ENCODE assay signal across 8 cellular contexts in genomic region chr17:42797067-42798007, GRCh38. TPM values are rescaled to one million over a fixed set of nuclear protein-coding genes. Genes with fewer than 3 reads are reported as not detected.
DNase-seq lines count a peak whose midpoint lies in the region; ATAC-seq and TF ChIP-seq lines count a peak whose summit lies in the region.

No MANE protein-coding gene starts in this region.

- intact Hi-C loops in CD8-positive, alpha-beta T cell (cut with DNase I, micrococcal nuclease), result loop anchor here (1.0 to 2.0 kb wide), 3 partner anchors 25 to 52 kb away; partner anchors contain the start of genes BECN1 (in 1 of the 2), EZH1 (in 1 of the 2) and VPS25 (in 1 of the 2)

- 93 to 98% methylated on average over 7 to 10 of the region's 10 CpGs for WGBS in endodermal cell (ENCODE audit: insufficient coverage in 1 of 2, insufficient read length in 1 of 2), 2 experiments

- H3K9me3 Mint-ChIP-seq in CD8-positive, alpha-beta T cell, result no peaks in the 10 kb centered on the region
- H3K9me3 Mint-ChIP-seq in endodermal cell (peaks cover 6% of the 10 kb centered on the region), neural crest cell (peaks cover 3% of the 10 kb centered on the region)

- no peak for DNase-seq in CD8-positive, alpha-beta T cell
- peak; percentile 9 for DNase-seq in NCI-H69 (lab: John Stamatoyannopoulos, UW)
- DNase-seq in endodermal cell, result no peak
- no peak for DNase-seq in neural crest cell (ENCODE audit: low read depth, low spot score)
- no peak for DNase-seq in germinal center (ENCODE audit: low spot score)
- no peak for DNase-seq in stimulated activated CD8-positive, alpha-beta memory T cell treated with anti-CD3 and anti-CD28 coated beads, Interleukin-4, amount 100 ng/mL, for 48 hours

- peaks cover 10% of the 10 kb centered on the region for H3K36me3 Mint-ChIP-seq in CD8-positive, alpha-beta T cell
- H3K36me3 Mint-ChIP-seq in endodermal cell (ENCODE audit: low read depth) (peaks cover 20% of the 10 kb centered on the region), neural crest cell (ENCODE audit: low read depth) (peaks cover 9% of the 10 kb centered on the region)

- H3K27ac Mint-ChIP-seq in CD8-positive, alpha-beta T cell, result no peak overlapping the region
- peak overlapping the region; percentile 13 for H3K27ac Mint-ChIP-seq in endodermal cell
- peak overlapping the region; percentile 4 for H3K27ac Mint-ChIP-seq in neural crest cell (ENCODE audit: unreplicated experiment)

- no peaks in the 10 kb centered on the region for H3K27me3 Mint-ChIP-seq in CD8-positive, alpha-beta T cell (ENCODE audit: low read depth)
- peaks cover 23% of the 10 kb centered on the region for H3K27me3 Mint-ChIP-seq in endodermal cell (ENCODE audit: insufficient read depth)
- peaks cover 23% of the 10 kb centered on the region for H3K27me3 Mint-ChIP-seq in neural crest cell (ENCODE audit: low read depth)

- H3K36me3 ChIP-seq in CD8-positive, alpha-beta T cell (ENCODE audit: insufficient read depth, low read length), result no peaks in the 10 kb centered on the region
- H3K36me3 ChIP-seq in endodermal cell (ENCODE audit: control insufficient read depth, insufficient read depth, low read length), result no peaks in the 10 kb centered on the region

- H3K9me3 ChIP-seq in CD8-positive, alpha-beta T cell (ENCODE audit: low read length), result no peaks in the 10 kb centered on the region
- no peaks in the 10 kb centered on the region for H3K9me3 ChIP-seq in endodermal cell (ENCODE audit: control insufficient read depth, low read length)

- peak overlapping the region; percentile 75 for H3K4me3 ChIP-seq in CD8-positive, alpha-beta T cell (ENCODE audit: low read depth, low read length)
- peak overlapping the region; percentile 91 for H3K4me3 ChIP-seq in endodermal cell (ENCODE audit: low read length)

- peak overlapping the region; percentile 54 for H3K9ac ChIP-seq in endodermal cell (ENCODE audit: extremely low read depth, low read length, poor library complexity, severe bottlenecking)

- CTCF ChIA-PET in CD8-positive, alpha-beta T cell (lab: Charles Lee), result interaction anchor here (1.2 to 1.6 kb wide), 3 partner anchors 11 to 485 kb away, joined by 3 read pairs; no protein-coding TSS in a partner anchor

- no peaks in the 10 kb centered on the region for H3K27me3 ChIP-seq in CD8-positive, alpha-beta T cell (ENCODE audit: insufficient read depth, low read length)
- no peaks in the 10 kb centered on the region for H3K27me3 ChIP-seq in endodermal cell (ENCODE audit: control insufficient read depth, insufficient read depth, low read length, poor library complexity, severe bottlenecking)

- no peak overlapping the region for H3K27ac ChIP-seq in CD8-positive, alpha-beta T cell (ENCODE audit: low read depth, low read length)
- H3K27ac ChIP-seq in endodermal cell (ENCODE audit: low read depth, low read length), result no peak overlapping the region

- H3K4me3 Mint-ChIP-seq in CD8-positive, alpha-beta T cell, result peak overlapping the region; percentile 93
- H3K4me3 Mint-ChIP-seq in endodermal cell, result peak overlapping the region; percentile 87
- peak overlapping the region; percentile 98 for H3K4me3 Mint-ChIP-seq in neural crest cell

- H3K4me1 ChIP-seq in CD8-positive, alpha-beta T cell (ENCODE audit: insufficient read depth, low read length), result peaks cover 13% of the 10 kb centered on the region
- no peaks in the 10 kb centered on the region for H3K4me1 ChIP-seq in endodermal cell (ENCODE audit: control insufficient read depth, insufficient read depth, low read length)

- peaks cover 28% of the 10 kb centered on the region for H3K4me1 Mint-ChIP-seq in CD8-positive, alpha-beta T cell (ENCODE audit: low read depth)
- H3K4me1 Mint-ChIP-seq in endodermal cell, result peaks cover 16% of the 10 kb centered on the region
- H3K4me1 Mint-ChIP-seq in neural crest cell, result peaks cover 13% of the 10 kb centered on the region

- no peak for TF ChIP-seq CTCF in CD8-positive, alpha-beta T cell (IDR thresholded peaks at IDR 0.05)
- TF ChIP-seq CTCF in endodermal cell (conservative IDR thresholded peaks at IDR 0.05) (no peak), neural crest cell (conservative IDR thresholded peaks at IDR 0.05) (no peak)

- POLR2A ChIA-PET in CD8-positive, alpha-beta T cell (lab: Charles Lee), result interaction anchor here (0.6 to 1.0 kb wide), 2 partner anchors 9 to 15 kb away, joined by 3 read pairs; no protein-coding TSS in a partner anchor

- no peak for ATAC-seq in CD8-positive, alpha-beta T cell
- ATAC-seq in GM18907 (IDR thresholded peaks at IDR 0.05; ENCODE audit: unreplicated experiment) (no peak), GM21360 (IDR thresholded peaks at IDR 0.05; ENCODE audit: unreplicated experiment) (no peak)

RNA-seq across cellular contexts. Expression of gene COA3, which starts 1.2 kb away (rescaled TPM):
- total RNA-seq in CD8-positive, alpha-beta T cell, result 1 to 10 TPM; 4.0 to 5.6 TPM
- total RNA-seq in endodermal cell (10 to 100 TPM; 64.6 to 67.8 TPM), neural crest cell (85.3 and 92.7 TPM in 2 replicates)
- polyA plus RNA-seq in endodermal cell (2013, experiment 1 of 2), result 70.4 TPM
- polyA plus RNA-seq in endodermal cell (2013, experiment 2 of 2), result 70.9 TPM

RNA-seq across cellular contexts. Expression of gene CNTD1, which starts 1.3 kb away (rescaled TPM):
- total RNA-seq in CD8-positive, alpha-beta T cell, result not detected
- total RNA-seq in endodermal cell (not detected), neural crest cell (not detected in 2 replicates)
- not detected for polyA plus RNA-seq in endodermal cell (2013, experiment 1 of 2)
- polyA plus RNA-seq in endodermal cell (2013, experiment 2 of 2), result not detected

RNA-seq across cellular contexts. Expression of gene WNK4, which starts 16.9 kb away (rescaled TPM):
- total RNA-seq in CD8-positive, alpha-beta T cell, result under 1 TPM; 0.16 to 0.28 TPM
- 1 to 10 TPM; 2.1 to 3.3 TPM for total RNA-seq in endodermal cell
- 0.96 TPM for polyA plus RNA-seq in endodermal cell (2013, experiment 1 of 2)
- polyA plus RNA-seq in endodermal cell (2013, experiment 2 of 2), result 0.46 TPM
- 0.58 and 0.73 TPM in 2 replicates for total RNA-seq in neural crest cell

RNA-seq across cellular contexts. Expression of gene VPS25, which starts 24.1 kb away (rescaled TPM):
- 10 to 100 TPM; 41.0 to 45.1 TPM for total RNA-seq in CD8-positive, alpha-beta T cell
- total RNA-seq in endodermal cell (100 to 1,000 TPM; 114 to 126 TPM), neural crest cell (83.7 and 88.7 TPM in 2 replicates)
- polyA plus RNA-seq in endodermal cell (2013, experiment 1 of 2), result 106 TPM
- polyA plus RNA-seq in endodermal cell (2013, experiment 2 of 2), result 100 TPM

RNA-seq across cellular contexts. Expression of gene BECN1, which starts 26.7 kb away (rescaled TPM):
- 100 to 1,000 TPM; 146 to 156 TPM for total RNA-seq in CD8-positive, alpha-beta T cell
- total RNA-seq in endodermal cell (10 to 100 TPM; 59.9 to 60.6 TPM), neural crest cell (48.7 and 49.5 TPM in 2 replicates)
- 49.5 TPM for polyA plus RNA-seq in endodermal cell (2013, experiment 1 of 2)
- 45.0 TPM for polyA plus RNA-seq in endodermal cell (2013, experiment 2 of 2)

Comparison
In these comparisons a context has a peak if more than half of its experiments do, and no peak if none do; other contexts are left out.
1. RNA of gene COA3, which starts 1.2 kb away (total RNA-seq): 85.3 to 92.7 TPM in neural crest cell and 64.6 to 67.8 TPM in endodermal cell; 4.0 to 5.6 TPM in CD8-positive, alpha-beta T cell; every median in the first group is over 4 times any median in the second.
2. Peak in every context shown above with its lines, with median percentiles within 50 percentile points of each other: H3K4me3 Mint-ChIP-seq.